ENCODE assay signal across 8 cellular contexts in genomic region chr18:47150029-47150823, GRCh38. TPM values are rescaled to one million over a fixed set of nuclear protein-coding genes. Genes with fewer than 3 reads are reported as not detected.
DNase-seq lines count a peak whose midpoint lies in the region; ATAC-seq and TF ChIP-seq lines count a peak whose summit lies in the region.

Gene HDHD2, minus strand, starts transcription at chr18:47150500. Its CDS starts 14,061 bp downstream, at chr18:47136439.

- peak within 1 kb of the TSS; percentile 74 for H3K9ac ChIP-seq in fibroblast of lung (ENCODE audit: insufficient read depth, low read length)

- H3K79me2 ChIP-seq in fibroblast of lung (ENCODE audit: control insufficient read depth, insufficient read depth, low read length), result peaks cover 33% of the 10 kb centered on the region

- H3K36me3 ChIP-seq in fibroblast of lung (ENCODE audit: control insufficient read depth, insufficient read depth, low read length), result no peaks in the 10 kb centered on the region

- DNase-seq in DMS79 (lab: John Stamatoyannopoulos, UW) (peak; percentile 44), RPMI8226 (peak; percentile 89), fibroblast of lung (ENCODE audit: low read depth in 2 of 2) (peak; percentile 78 to 82)
- peak; percentile 64 for DNase-seq in Jurkat, Clone E6-1 (ENCODE audit: low read depth, low spot score)
- peak; percentile 50 to 65 for DNase-seq in activated T-helper 1 cell treated with anti-CD3 and anti-CD28 coated beads, Interleukin-2, amount 50 U/mL, for 16 hours (ENCODE audit: low read depth in 1 of 2, low spot score in 1 of 2)
- DNase-seq in naive thymus-derived CD8-positive, alpha-beta T cell, result peak; percentile 49 to 77 (median 67)
- peak; percentile 53 to 74 (median 62) for DNase-seq in stimulated activated naive CD4-positive, alpha-beta T cell (lab: John Stamatoyannopoulos, UW)

- POLR2A ChIA-PET in naive thymus-derived CD8-positive, alpha-beta T cell (lab: Charles Lee), result interaction anchor here (0.6 to 1.4 kb wide), 7 partner anchors 8 to 1734 kb away, joined by 3 to 4 read pairs (median 3); partner anchors contain the start of genes KATNAL2 and PIAS2

- peak within 1 kb of the TSS; percentile 88 for H3K27ac ChIP-seq in fibroblast of lung (ENCODE audit: insufficient read depth, low read length)

- peaks cover 29 to 62% (median 53%) of the 10 kb centered on the region in 4 donors for H3K4me1 Mint-ChIP-seq in naive thymus-derived CD8-positive, alpha-beta T cell

- H3K4me3 Mint-ChIP-seq in naive thymus-derived CD8-positive, alpha-beta T cell, result peak within 1 kb of the TSS; percentile 92 to 99 (median 96)

- H3K4me2 ChIP-seq in fibroblast of lung (ENCODE audit: extremely low read depth, insufficient read depth, low read length), result peak within 1 kb of the TSS; percentile 65

- TF ChIP-seq CTCF in fibroblast of lung (conservative IDR thresholded peaks at IDR 0.05 in 1 of 2, IDR thresholded peaks at IDR 0.05 in 1 of 2; ENCODE audit: low read depth in 1 of 2, low read length in 2 of 2), result no peak

- peaks cover 0 to 13% (median 12%) of the 10 kb centered on the region in 3 donors for H3K36me3 Mint-ChIP-seq in naive thymus-derived CD8-positive, alpha-beta T cell

- peak; percentile 92 for ATAC-seq in GM21619 (IDR thresholded peaks at IDR 0.05; ENCODE audit: unreplicated experiment)
- ATAC-seq in naive thymus-derived CD8-positive, alpha-beta T cell, result peak; percentile 79 to 86

- H2AFZ ChIP-seq in fibroblast of lung (ENCODE audit: low read length), result peak within 1 kb of the TSS; percentile 97

- H3K27me3 Mint-ChIP-seq in naive thymus-derived CD8-positive, alpha-beta T cell, result no peaks in the 10 kb centered on the region

- peak within 1 kb of the TSS; percentile 96 to 99 (median 98) for H3K27ac Mint-ChIP-seq in naive thymus-derived CD8-positive, alpha-beta T cell

- peak within 1 kb of the TSS; percentile 75 for H3K4me3 ChIP-seq in Jurkat, Clone E6-1 (ENCODE audit: low read length)
- peak within 1 kb of the TSS; percentile 69 to 95 (median 84) for H3K4me3 ChIP-seq in fibroblast of lung (replicated peaks in 1 of 4; ENCODE audit: control extremely low read depth in 1 of 4, insufficient read depth in 1 of 4, low read depth in 3 of 4, low read length in 4 of 4)

- no peaks in the 10 kb centered on the region for H3K9me3 ChIP-seq in fibroblast of lung (ENCODE audit: control insufficient read depth, insufficient read depth, low read depth, low read length)

- no peaks in the 10 kb centered on the region for H3K9me3 Mint-ChIP-seq in naive thymus-derived CD8-positive, alpha-beta T cell

- H4K20me1 ChIP-seq in fibroblast of lung (ENCODE audit: control insufficient read depth, extremely low read depth, insufficient read depth, low read length), result no peaks in the 10 kb centered on the region

- no peaks in the 10 kb centered on the region for H3K27me3 ChIP-seq in fibroblast of lung (ENCODE audit: control insufficient read depth, insufficient read depth, low read length)

- H3K4me1 ChIP-seq in fibroblast of lung (ENCODE audit: control insufficient read depth, extremely low read depth, insufficient read depth, low read length), result peaks cover 4% of the 10 kb centered on the region

RNA-seq across cellular contexts. Expression of gene HDHD2, which starts in this region (rescaled TPM):
- polyA plus RNA-seq in Jurkat, Clone E6-1 (2012; ENCODE audit: insufficient read depth, insufficient read length), result 43.1 TPM
- 15.0 and 15.7 TPM in 2 replicates for total RNA-seq in fibroblast of lung
- polyA plus RNA-seq in fibroblast of lung, result 9.8 and 14.2 TPM in 2 replicates
- polyA plus RNA-seq in fibroblast of lung (2012), result 23.0 and 30.2 TPM in 2 replicates
- polyA minus RNA-seq in fibroblast of lung (ENCODE audit: low replicate concordance), result 1.9 and 13.9 TPM in 2 replicates
- total RNA-seq in naive thymus-derived CD8-positive, alpha-beta T cell, result 10 to 100 TPM; 33.5 to 34.9 TPM
- 10 to 100 TPM; 45.2 to 52.3 (median 50.8) TPM for polyA plus RNA-seq in naive thymus-derived CD8-positive, alpha-beta T cell

Comparison
In these comparisons a context has a peak if more than half of its experiments do, and no peak if none do; other contexts are left out.
1. Peak in every context shown above with its lines: DNase-seq, ATAC-seq, H3K4me3 ChIP-seq and H3K27ac ChIP-seq.